In the genomic region with DNA sequence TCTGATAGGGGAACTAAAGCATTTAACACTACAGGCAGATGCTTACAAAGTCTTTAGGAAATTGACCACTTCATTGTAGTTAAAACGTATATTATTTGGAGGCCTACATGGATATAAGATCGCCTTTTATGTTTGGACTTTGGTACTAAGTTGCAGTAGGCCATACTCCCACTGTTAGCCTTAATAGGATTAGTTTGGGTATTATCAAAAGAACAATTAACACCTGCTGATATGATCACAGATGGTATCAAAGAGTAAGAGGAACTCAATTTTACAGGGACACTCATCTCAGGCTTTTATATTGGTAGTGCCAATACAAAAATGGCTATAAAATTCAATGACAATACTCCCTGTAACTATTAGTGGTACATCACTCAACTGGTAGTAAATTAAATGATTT, we compare ENCODE assay signal across 19 cellular contexts.
DNase-seq lines count a peak whose midpoint lies in the region; ATAC-seq, FAIRE-seq and TF ChIP-seq lines count a peak whose summit lies in the region.
"Had no signal": no experiment of that assay in that cellular context is flagged by ENCODE, and none has a peak within 500 bp of the region (broad histone marks: within the 10 kb centered on the region; RNA-seq: fewer than 3 reads in every experiment).

No MANE protein-coding gene starts in this region.

- peaks cover 6% of the 10 kb centered on the region for H3K9me3 Mint-ChIP-seq in neural progenitor cell
- H3K9me3 Mint-ChIP-seq: GM23338 had no signal

- H3K9me3 ChIP-seq in neural progenitor cell (ENCODE audit: low read depth): no peaks in the 10 kb centered on the region
- H3K9me3 ChIP-seq: BE2C, Caco-2 had no signal

- no peak overlapping the region for H3K9ac ChIP-seq in neural progenitor cell

- TF ChIP-seq CTCF in D721Med (IDR thresholded peaks at IDR 0.05; ENCODE audit: insufficient read depth, missing control alignments): no peak
- no peak for TF ChIP-seq CTCF in neural progenitor cell (IDR thresholded peaks at IDR 0.05)
- TF ChIP-seq CTCF in foreskin fibroblast (IDR thresholded peaks at IDR 0.05; ENCODE audit: low read depth, low read length): no peak

- no peak overlapping the region for H3K4me2 ChIP-seq in neural progenitor cell
- H3K4me2 ChIP-seq: GM23338 had no signal

- no peak overlapping the region for H2AFZ ChIP-seq in neural progenitor cell (replicated peaks)
- H2AFZ ChIP-seq: GM23338 had no signal

- H3K4me3 ChIP-seq in neural progenitor cell: no peak overlapping the region
- H3K4me3 ChIP-seq in foreskin fibroblast (ENCODE audit: low read depth in 1 of 2, low read length in 2 of 2): no peak overlapping the region
- H3K4me3 ChIP-seq: GM23338 had no signal

- ATAC-seq in GM18868 (IDR thresholded peaks at IDR 0.05; ENCODE audit: unreplicated experiment) (no peak), GM21576 (IDR thresholded peaks at IDR 0.05; ENCODE audit: unreplicated experiment) (no peak)
- ATAC-seq: GM23338 had no signal

- no peak overlapping the region for H3K27ac ChIP-seq in neural progenitor cell
- H3K27ac ChIP-seq: HL-60 had no signal

- H3K27ac Mint-ChIP-seq in neural progenitor cell: no peak overlapping the region
- H3K27ac Mint-ChIP-seq: CD4-positive, alpha-beta T cell; GM23338 had no signal

- H3K36me3 Mint-ChIP-seq in neural progenitor cell: no peaks in the 10 kb centered on the region

- no peak overlapping the region for H3K4me3 Mint-ChIP-seq in neural progenitor cell
- H3K4me3 Mint-ChIP-seq: CD4-positive, alpha-beta T cell; GM23338 had no signal

- H3F3A ChIP-seq in neural progenitor cell (ENCODE audit: low read depth): no peaks in the 10 kb centered on the region

- peaks cover 7% of the 10 kb centered on the region for H3K4me1 ChIP-seq in neural progenitor cell
- H3K4me1 ChIP-seq: BE2C, Caco-2 had no signal

- FAIRE-seq in D721Med (lab: Jason Lieb, UNC): peak; percentile 90
- FAIRE-seq: A204.1, H54 had no signal

- peaks cover 10% of the 10 kb centered on the region for H3K27me3 ChIP-seq in neural progenitor cell
- H3K27me3 ChIP-seq: BE2C had no signal

- peaks cover 5% of the 10 kb centered on the region for H3K27me3 Mint-ChIP-seq in neural progenitor cell (ENCODE audit: insufficient read depth, low read depth)
- H3K27me3 Mint-ChIP-seq: CD4-positive, alpha-beta T cell had no signal

- peaks cover 8% of the 10 kb centered on the region for H3K4me1 Mint-ChIP-seq in neural progenitor cell

- H3K79me2 ChIP-seq in neural progenitor cell (ENCODE audit: low read depth): no peaks in the 10 kb centered on the region

- DNase-seq in D721Med (ENCODE audit: insufficient read length, low spot score): no peak
- peak; percentile 7 for DNase-seq in NCI-H2081 treated with DMSO at 0.1 percent for 48 hours (lab: John Stamatoyannopoulos, UW)
- DNase-seq in NCI-H82 (lab: John Stamatoyannopoulos, UW): peak; percentile 70
- peak; percentile 50 for DNase-seq in neural progenitor cell (ENCODE audit: low spot score)
- DNase-seq in foreskin fibroblast: no peak
- DNase-seq: ACHN; BE2C; C1 segment of cervical spinal cord; Caco-2; CD4-positive, alpha-beta T cell; DMS79 treated with DMSO at 0.1 percent for 48 hours; GF-D8; HCEC 1CT had no signal

- no peaks in the 10 kb centered on the region for H4K20me1 ChIP-seq in neural progenitor cell (ENCODE audit: low read depth)

- no peaks in the 10 kb centered on the region for H3K36me3 ChIP-seq in neural progenitor cell
- H3K36me3 ChIP-seq: BE2C had no signal

Comparison
In these comparisons a context has a peak if more than half of its experiments do, and no peak if none do; other contexts are left out.
1. DNase-seq: peak in NCI-H2081 treated with DMSO at 0.1 percent for 48 hours (single experiment), NCI-H82 (single experiment) and neural progenitor cell (single experiment); none in D721Med (single experiment) and foreskin fibroblast (0 of 2).